ENCODE assay signal across 8 cellular contexts in genomic region chr10:79196470-79197461, GRCh38.
DNase-seq lines count a peak whose midpoint lies in the region; ATAC-seq, FAIRE-seq and TF ChIP-seq lines count a peak whose summit lies in the region.

No MANE protein-coding gene starts in this region.

- no peak for FAIRE-seq in pancreas (lab: Jason Lieb, UNC)

- WGBS in pancreas, 2 donors = 55 to 59% methylated on average over 18 of the region's 18 CpGs
- WGBS in transverse colon (ENCODE audit: low coverage in 1 of 2), 2 donors = 61% methylated on average over 14 of the region's 18 CpGs; no CpG with 5 or more reads in 1 of the 2 donors

- DNase-seq in ELF-1 (ENCODE audit: low read depth, low spot score) = peak; percentile 88
- no peak for DNase-seq in Panc1 (ENCODE audit: low read depth, low spot score)
- peak; percentile 53 to 60 for DNase-seq in activated T-helper 1 cell treated with anti-CD3 and anti-CD28 coated beads, Interleukin-2, amount 50 U/mL, for 16 hours (ENCODE audit: low read depth in 1 of 2, low spot score in 1 of 2)
- peak; percentile 31 to 77 for DNase-seq in foreskin fibroblast
- DNase-seq in pancreas = peak; percentile 68 to 97 (median 86)
- DNase-seq in transverse colon = peak; percentile 82
- no peak for DNase-seq in amniotic stem cell (lab: John Stamatoyannopoulos, UW)

- TF ChIP-seq CTCF in Panc1 (IDR thresholded peaks at IDR 0.05) (peak; percentile 97), foreskin fibroblast (IDR thresholded peaks at IDR 0.05; ENCODE audit: low read depth, low read length) (peak; percentile 90), pancreas (IDR thresholded peaks at IDR 0.05) (peak; percentile 90 to 96 (median 95)), transverse colon (IDR thresholded peaks at IDR 0.05) (peak; percentile 88 to 97 (median 93))

- no peak for TF ChIP-seq POLR2A in transverse colon (IDR thresholded peaks at IDR 0.05)

- POLR2A ChIA-PET in Panc1 (lab: Charles Lee) = interaction anchor here (0.6 kb wide), 1 partner anchor 1158 kb away, joined by 3 read pairs; no protein-coding TSS in a partner anchor

- no peaks in the 10 kb centered on the region for H3K36me3 ChIP-seq in Panc1 (ENCODE audit: control insufficient read depth, insufficient read depth, low read length)
- peaks cover 0 to 5% (median 0%) of the 10 kb centered on the region in 3 donors for H3K36me3 ChIP-seq in pancreas
- peaks cover 0 to 6% (median 0%) of the 10 kb centered on the region in 4 donors for H3K36me3 ChIP-seq in transverse colon

- TF ChIP-seq EP300 in transverse colon (IDR thresholded peaks at IDR 0.05; ENCODE audit: low read depth) = no peak

- H3K27me3 ChIP-seq in Panc1 (ENCODE audit: control insufficient read depth, insufficient read depth, low read length) = no peaks in the 10 kb centered on the region
- no peaks in the 10 kb centered on the region for H3K27me3 ChIP-seq in pancreas
- no peaks in the 10 kb centered on the region for H3K27me3 ChIP-seq in transverse colon

- no TSS peak for BruUV-seq in Panc1 (replicated peaks; lab: Mats Ljungman, UMichigan)

- in situ Hi-C loops in Panc1 (cut with HindIII; ENCODE audit: low pct_unique_long_range_greater_than_20kb, low sequenced_read_pairs) (no loop called here), transverse colon (cut with MboI; ENCODE audit: low pct_ligation_motif_present in 1 of 4, low pct_unique_long_range_greater_than_20kb in 1 of 4, low sequenced_read_pairs in 3 of 4) (loop anchor here (5.0 to 25.0 kb wide), 8 partner anchors 122 to 1159 kb away; partner anchors contain the start of genes POLR3A (in 2 of the 4) and RPS24 (in 2 of the 4))

- intact Hi-C loops in Panc1 (cut with micrococcal nuclease; ENCODE audit: unreplicated experiment) (loop anchor here (5.0 to 10.0 kb wide), 3 partner anchors 224 to 1149 kb away; no protein-coding TSS in a partner anchor), pancreas (cut with DNase I) (loop anchor here in 2 of 3 donors (5.0 to 10.0 kb wide), 3 partner anchors 122 to 1149 kb away; no protein-coding TSS in a partner anchor), transverse colon (cut with DNase I; ENCODE audit: low total_unique reads) (loop anchor here (2.0 to 10.0 kb wide), 3 partner anchors 232 to 1156 kb away; no protein-coding TSS in a partner anchor)

- H3K4me3 ChIP-seq in Panc1 (ENCODE audit: low read depth in 2 of 2, low read length in 2 of 2) = no peak overlapping the region
- H3K4me3 ChIP-seq in foreskin fibroblast (ENCODE audit: low read depth in 1 of 2, low read length in 2 of 2) = no peak overlapping the region
- H3K4me3 ChIP-seq in pancreas = no peak overlapping the region
- no peak overlapping the region for H3K4me3 ChIP-seq in transverse colon

- peaks cover 21% of the 10 kb centered on the region for H3K4me1 ChIP-seq in Panc1 (ENCODE audit: control insufficient read depth, insufficient read depth, low read length)
- peaks cover 6 to 11% (median 7%) of the 10 kb centered on the region in 3 donors for H3K4me1 ChIP-seq in pancreas
- H3K4me1 ChIP-seq in transverse colon = peaks cover 6 to 18% (median 11%) of the 10 kb centered on the region in 4 donors

- no peaks in the 10 kb centered on the region for H3K9me3 ChIP-seq in Panc1 (ENCODE audit: control insufficient read depth, insufficient read depth, low read depth, low read length)
- no peaks in the 10 kb centered on the region for H3K9me3 ChIP-seq in pancreas
- H3K9me3 ChIP-seq in transverse colon = no peaks in the 10 kb centered on the region

- CTCF ChIA-PET in Panc1 (lab: Charles Lee) = interaction anchor here (0.6 kb wide), 2 partner anchors 41 to 744 kb away, joined by 3 to 5 read pairs; no protein-coding TSS in a partner anchor

- ATAC-seq in HG03045 (IDR thresholded peaks at IDR 0.05; ENCODE audit: unreplicated experiment) (peak; percentile 46), Panc1 (peak; percentile 65), pancreas (peak; percentile 59 to 72 (median 68))

- H3K27ac ChIP-seq in Panc1 (ENCODE audit: low read length) = no peak overlapping the region
- H3K27ac ChIP-seq in pancreas = no peak overlapping the region
- peak overlapping the region in 2 of 4 donors; percentile 43 to 73 for H3K27ac ChIP-seq in transverse colon

Comparison
In these comparisons a context has a peak if more than half of its experiments do, and no peak if none do; other contexts are left out.
1. DNase-seq: peak in ELF-1 (single experiment), activated T-helper 1 cell treated with anti-CD3 and anti-CD28 coated beads, Interleukin-2, amount 50 U/mL, for 16 hours (2 of 2), foreskin fibroblast (2 of 2), pancreas (6 of 6) and transverse colon (single experiment); none in Panc1 (single experiment) and amniotic stem cell (single experiment).
2. Peak in every context shown above with its lines, with median percentiles within 50 percentile points of each other: ATAC-seq and CTCF ChIP-seq.